ENCODE assay signal across 18 cellular contexts in the genomic region with DNA sequence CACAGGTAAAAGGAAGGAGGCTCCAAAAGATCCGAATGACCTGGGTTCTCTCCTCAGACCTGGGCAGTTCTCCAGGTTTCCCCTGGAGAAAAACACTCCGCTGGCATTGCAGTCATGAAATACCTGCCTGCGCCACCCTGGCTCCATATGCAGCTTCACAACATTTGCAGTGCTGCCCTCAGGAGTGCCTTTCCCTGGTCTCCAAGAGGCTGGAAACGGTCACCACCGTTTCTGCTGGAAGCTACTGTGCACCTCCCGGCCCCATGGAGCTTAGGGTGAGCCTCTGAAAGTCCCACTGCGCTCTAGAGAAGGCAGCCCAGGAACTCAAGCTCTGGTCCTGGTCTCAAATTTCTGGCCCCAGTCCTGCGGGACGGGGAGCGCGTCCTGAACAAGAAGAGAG. TPM values are rescaled to one million over a fixed set of nuclear protein-coding genes. Genes with fewer than 3 reads are reported as not detected.
DNase-seq lines count a peak whose midpoint lies in the region; ATAC-seq and TF ChIP-seq lines count a peak whose summit lies in the region.
"Had no signal": no experiment of that assay in that cellular context is flagged by ENCODE, and none has a peak within 500 bp of the region (broad histone marks: within the 10 kb centered on the region; RNA-seq: fewer than 3 reads in every experiment).

No MANE protein-coding gene starts in this region.

- WGBS in transverse colon (ENCODE audit: low coverage in 1 of 2), 2 donors: 52% methylated on average over 11 of the region's 11 CpGs; no CpG with 5 or more reads in 1 of the 2 donors

- no peak for TF ChIP-seq POLR2A in transverse colon (IDR thresholded peaks at IDR 0.05)

- H3K9ac ChIP-seq in HUES6 (ENCODE audit: low read length) (peak overlapping the region; percentile 31), iPS-15b (ENCODE audit: low read depth, low read length) (peak overlapping the region; percentile 65)

- H3K4me3 Mint-ChIP-seq in progenitor cell of endocrine pancreas (ENCODE audit: low read depth): peak overlapping the region; percentile 75
- H3K4me3 Mint-ChIP-seq: activated naive CD8-positive, alpha-beta T cell treated with anti-CD3 and anti-CD28 coated beads, Interleukin-2, amount 50 U/mL, for 24 hours; activated T-helper 17 cell treated with anti-CD3 and anti-CD28 coated beads, Interleukin-2, amount 50 U/mL, for 72 hours; naive thymus-derived CD8-positive, alpha-beta T cell; T-cell had no signal

- ATAC-seq in GM19351 (IDR thresholded peaks at IDR 0.05; ENCODE audit: unreplicated experiment): no peak
- ATAC-seq: activated naive CD8-positive, alpha-beta T cell treated with anti-CD3 and anti-CD28 coated beads, Interleukin-2, amount 50 U/mL, for 24 hours; activated T-helper 17 cell treated with anti-CD3 and anti-CD28 coated beads, Interleukin-2, amount 50 U/mL, for 72 hours; naive thymus-derived CD8-positive, alpha-beta T cell; T-cell had no signal

- 0 out of 2 replicates have a peak, but pooled peaks cover 4% of the 10 kb centered on the region for H3K4me1 ChIP-seq in HUES6 (ENCODE audit: control insufficient read depth, insufficient read depth, low read length)
- H3K4me1 ChIP-seq in SJCRH30: peaks cover 8% of the 10 kb centered on the region; the same call in 1 of the 2 replicates
- peaks cover 4% of the 10 kb centered on the region for H3K4me1 ChIP-seq in iPS-15b (ENCODE audit: control insufficient read depth, insufficient read depth, low read length)
- H3K4me1 ChIP-seq in transverse colon: no peaks in the 10 kb centered on the region

- H3K36me3 ChIP-seq in HUES6 (ENCODE audit: control insufficient read depth, insufficient read depth, low read length) (no peaks in the 10 kb centered on the region), SJCRH30 (no peaks in the 10 kb centered on the region), iPS-15b (ENCODE audit: control insufficient read depth, insufficient read depth, low read length) (no peaks in the 10 kb centered on the region), transverse colon (no peaks in the 10 kb centered on the region)

- H3K27me3 ChIP-seq in HUES6 (ENCODE audit: control insufficient read depth, insufficient read depth, low read length) (peaks cover 51% of the 10 kb centered on the region), SJCRH30 (no peaks in the 10 kb centered on the region), iPS-15b (ENCODE audit: control insufficient read depth, insufficient read depth, low read length) (peaks cover 40% of the 10 kb centered on the region), transverse colon (peaks cover 9% of the 10 kb centered on the region)

- H3K27ac Mint-ChIP-seq in progenitor cell of endocrine pancreas: peak overlapping the region; percentile 87
- H3K27ac Mint-ChIP-seq: activated naive CD8-positive, alpha-beta T cell treated with anti-CD3 and anti-CD28 coated beads, Interleukin-2, amount 50 U/mL, for 24 hours; activated T-helper 17 cell treated with anti-CD3 and anti-CD28 coated beads, Interleukin-2, amount 50 U/mL, for 72 hours; naive thymus-derived CD8-positive, alpha-beta T cell; T-cell had no signal

- no peak overlapping the region for H3K27ac ChIP-seq in HUES6 (ENCODE audit: low read depth, low read length)
- no peak overlapping the region for H3K27ac ChIP-seq in SJCRH30
- no peak overlapping the region for H3K27ac ChIP-seq in transverse colon

- no peaks in the 10 kb centered on the region for H3K9me3 ChIP-seq in HUES6 (ENCODE audit: control insufficient read depth, insufficient read depth, low read depth, low read length)
- H3K9me3 ChIP-seq in SJCRH30 (replicated peaks): 0 out of 2 replicates have a peak, but pooled peaks cover 4% of the 10 kb centered on the region
- no peaks in the 10 kb centered on the region for H3K9me3 ChIP-seq in iPS-15b (ENCODE audit: control insufficient read depth, insufficient read depth, low read length)
- no peaks in the 10 kb centered on the region for H3K9me3 ChIP-seq in transverse colon

- TF ChIP-seq CTCF in progenitor cell of endocrine pancreas (IDR thresholded peaks at IDR 0.05; ENCODE audit: unreplicated experiment) (no peak), transverse colon (IDR thresholded peaks at IDR 0.05) (no peak)

- TF ChIP-seq EP300 in transverse colon (IDR thresholded peaks at IDR 0.05; ENCODE audit: low read depth): no peak

- no peaks in the 10 kb centered on the region for H3K36me3 Mint-ChIP-seq in progenitor cell of endocrine pancreas (ENCODE audit: insufficient read depth)
- H3K36me3 Mint-ChIP-seq: naive thymus-derived CD8-positive, alpha-beta T cell; T-cell had no signal

- H3K27me3 Mint-ChIP-seq in progenitor cell of endocrine pancreas: peaks cover 7% of the 10 kb centered on the region

- DNase-seq in SJCRH30 (peak in 1 of 2 experiments; percentile 4), progenitor cell of endocrine pancreas (ENCODE audit: low spot score, unreplicated experiment) (no peak), transverse colon (no peak), HT-29 (ENCODE audit: low spot score) (no peak)
- DNase-seq: activated CD8-positive, alpha-beta memory T cell treated with anti-CD3 and anti-CD28 coated beads for 24 hours; activated naive CD8-positive, alpha-beta T cell treated with anti-CD3 and anti-CD28 coated beads, Interleukin-2, amount 50 U/mL, for 24 hours; Calu3; caudate nucleus; effector memory CD4-positive, alpha-beta T cell; naive thymus-derived CD8-positive, alpha-beta T cell; NCI-H2081; RPMI8226; T-cell had no signal

- intact Hi-C loops in transverse colon (cut with DNase I; ENCODE audit: low total_unique reads): no loop called here

- in situ Hi-C loops in transverse colon (cut with MboI; ENCODE audit: low pct_ligation_motif_present in 1 of 4, low pct_unique_long_range_greater_than_20kb in 1 of 4, low sequenced_read_pairs in 3 of 4): no loop called here

- H3K4me3 ChIP-seq in HUES6 (ENCODE audit: low read depth, low read length): peak overlapping the region; percentile 66
- H3K4me3 ChIP-seq in SJCRH30: peak overlapping the region; percentile 34
- H3K4me3 ChIP-seq in iPS-15b (ENCODE audit: low read depth, low read length): peak overlapping the region; percentile 79
- H3K4me3 ChIP-seq in transverse colon: no peak overlapping the region

- no peaks in the 10 kb centered on the region for H3K9me3 Mint-ChIP-seq in progenitor cell of endocrine pancreas (ENCODE audit: low read depth)
- H3K9me3 Mint-ChIP-seq: activated naive CD8-positive, alpha-beta T cell treated with anti-CD3 and anti-CD28 coated beads, Interleukin-2, amount 50 U/mL, for 24 hours; activated T-helper 17 cell treated with anti-CD3 and anti-CD28 coated beads, Interleukin-2, amount 50 U/mL, for 72 hours; naive thymus-derived CD8-positive, alpha-beta T cell; T-cell had no signal

- peaks cover 15% of the 10 kb centered on the region for H3K4me1 Mint-ChIP-seq in progenitor cell of endocrine pancreas (ENCODE audit: low read depth)
- H3K4me1 Mint-ChIP-seq: activated naive CD8-positive, alpha-beta T cell treated with anti-CD3 and anti-CD28 coated beads, Interleukin-2, amount 50 U/mL, for 24 hours; activated T-helper 17 cell treated with anti-CD3 and anti-CD28 coated beads, Interleukin-2, amount 50 U/mL, for 72 hours; naive thymus-derived CD8-positive, alpha-beta T cell; T-cell had no signal

RNA-seq across cellular contexts. Expression of a gene that starts 0.7 kb away (rescaled TPM):
- 1.9 and 2.0 TPM in 2 replicates for total RNA-seq in SJCRH30 (2014; rRNA removed; shearing (Covaris generic))
- total RNA-seq in progenitor cell of endocrine pancreas (5.2 and 5.6 TPM in 2 replicates), transverse colon (not detected)
- total RNA-seq in HT-29 (2014; rRNA removed; shearing (Covaris generic)): not detected in 2 replicates
- total RNA-seq: activated T-helper 17 cell treated with anti-CD3 and anti-CD28 coated beads, Interleukin-2, amount 50 U/mL, for 72 hours; Calu3; lung microvascular endothelial cell; naive thymus-derived CD8-positive, alpha-beta T cell; T-cell had no signal

RNA-seq across cellular contexts. Expression of a gene that starts 52.1 kb away (rescaled TPM):
- not detected in 2 replicates for total RNA-seq in SJCRH30 (2014; rRNA removed; shearing (Covaris generic))
- total RNA-seq in progenitor cell of endocrine pancreas (0.93 and 1.1 TPM in 2 replicates), transverse colon (not detected)
- not detected in 2 replicates for total RNA-seq in HT-29 (2014; rRNA removed; shearing (Covaris generic))
- total RNA-seq: Calu3; lung microvascular endothelial cell; naive thymus-derived CD8-positive, alpha-beta T cell; T-cell had no signal

Comparison
In these comparisons a context has a peak if more than half of its experiments do, and no peak if none do; other contexts are left out.
1. H3K4me3 ChIP-seq: peak in HUES6 (single experiment), SJCRH30 (single experiment) and iPS-15b (single experiment); none in transverse colon (0 of 4).